Comparison of ENCODE assay signal across 18 cellular contexts in the genomic region with DNA sequence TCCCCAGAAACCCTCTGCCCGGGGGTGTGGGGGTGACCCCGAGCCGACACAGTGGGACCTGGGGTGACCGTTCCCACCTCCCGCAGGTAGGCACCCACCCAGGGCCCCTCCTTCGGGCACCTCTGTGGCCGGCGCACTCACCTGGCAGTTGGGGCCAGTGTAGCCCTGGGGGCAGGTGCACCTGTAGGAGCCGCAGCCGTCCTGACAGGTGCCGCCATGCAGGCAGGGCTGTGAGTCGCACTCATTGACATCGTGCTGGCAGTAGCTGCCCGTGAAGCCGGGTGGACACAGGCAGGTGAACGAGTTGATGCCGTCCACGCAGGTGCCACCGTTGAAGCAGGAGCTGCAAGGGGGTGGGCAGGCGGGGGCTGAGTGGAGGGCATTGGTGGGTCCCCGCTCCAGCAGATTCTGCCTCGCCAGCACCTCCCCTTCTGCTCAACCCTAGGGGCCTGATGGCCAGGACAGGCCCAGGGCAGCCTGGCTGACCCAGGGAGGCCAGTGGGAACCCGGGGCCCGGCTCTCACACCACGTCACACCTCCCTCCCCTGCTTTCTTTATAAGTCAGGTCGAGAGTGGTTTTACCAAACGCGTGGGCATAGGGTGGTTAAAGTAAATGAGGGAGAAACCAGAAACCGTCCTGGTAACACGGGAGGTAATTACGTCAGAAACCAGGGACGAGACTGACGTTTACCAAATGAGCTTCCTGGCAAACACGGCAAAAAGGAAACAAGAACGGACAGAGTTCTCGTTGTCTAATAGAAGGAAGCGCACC. TPM values are rescaled to one million over a fixed set of nuclear protein-coding genes. Genes with fewer than 3 reads are reported as not detected.
A peak's percentile ranks its signal among the peaks of the same experiment; 100 is the strongest.
DNase-seq lines count a peak whose midpoint lies in the region; ATAC-seq and TF ChIP-seq lines count a peak whose summit lies in the region.
"Had no signal": no experiment of that assay in that cellular context is flagged by ENCODE, and none has a peak within 500 bp of the region (broad histone marks: within the 10 kb centered on the region; RNA-seq: fewer than 3 reads in every experiment).

No MANE protein-coding gene starts in this region.

- CTCF ChIA-PET in activated CD4-positive, alpha-beta T cell treated with anti-CD3 and anti-CD28 coated beads for 36 hours (lab: Charles Lee) = interaction anchor here (0.5 kb wide), 1 partner anchor 51 kb away, joined by 3 read pairs; no protein-coding TSS in a partner anchor

- H3K9me3 Mint-ChIP-seq in activated CD4-positive, alpha-beta T cell treated with anti-CD3 and anti-CD28 coated beads for 36 hours (ENCODE audit: low read depth) = no peaks in the 10 kb centered on the region
- no peaks in the 10 kb centered on the region for H3K9me3 Mint-ChIP-seq in activated CD4-positive, alpha-beta T cell treated with anti-CD3 and anti-CD28 coated beads, Interleukin-2, amount 10 ng/mL, durations not matched to agents 24 days and 14 days
- no peaks in the 10 kb centered on the region for H3K9me3 Mint-ChIP-seq in stimulated activated naive CD8-positive, alpha-beta T cell treated with anti-CD3 and anti-CD28 coated beads, Interleukin-15, amount 100 ng/mL, for 72 hours
- H3K9me3 Mint-ChIP-seq: CD14-positive monocyte had no signal

- H3K27ac ChIP-seq in lower lobe of right lung = peak overlapping the region; percentile 89
- H3K27ac ChIP-seq: KMS-11 had no signal

- no peak overlapping the region for H3K4me3 ChIP-seq in lower lobe of right lung

- no peak overlapping the region for H3K4me3 Mint-ChIP-seq in activated CD4-positive, alpha-beta T cell treated with anti-CD3 and anti-CD28 coated beads for 36 hours
- H3K4me3 Mint-ChIP-seq in activated CD4-positive, alpha-beta T cell treated with anti-CD3 and anti-CD28 coated beads, Interleukin-2, amount 10 ng/mL, durations not matched to agents 24 days and 14 days = no peak overlapping the region
- H3K4me3 Mint-ChIP-seq in stimulated activated naive CD8-positive, alpha-beta T cell treated with anti-CD3 and anti-CD28 coated beads, Interleukin-15, amount 100 ng/mL, for 72 hours = no peak overlapping the region
- H3K4me3 Mint-ChIP-seq: CD14-positive monocyte had no signal

- no peak overlapping the region for H3K27ac Mint-ChIP-seq in activated CD4-positive, alpha-beta T cell treated with anti-CD3 and anti-CD28 coated beads for 36 hours
- no peak overlapping the region for H3K27ac Mint-ChIP-seq in activated CD4-positive, alpha-beta T cell treated with anti-CD3 and anti-CD28 coated beads, Interleukin-2, amount 10 ng/mL, durations not matched to agents 24 days and 14 days
- H3K27ac Mint-ChIP-seq in stimulated activated naive CD8-positive, alpha-beta T cell treated with anti-CD3 and anti-CD28 coated beads, Interleukin-15, amount 100 ng/mL, for 72 hours = peak overlapping the region; percentile 19 to 63
- H3K27ac Mint-ChIP-seq: CD14-positive monocyte had no signal

- POLR2A ChIA-PET in activated CD4-positive, alpha-beta T cell treated with anti-CD3 and anti-CD28 coated beads for 36 hours (lab: Charles Lee) = no interaction called here

- peaks cover 100% of the 10 kb centered on the region for H3K36me3 ChIP-seq in lower lobe of right lung

- intact Hi-C loops in activated CD4-positive, alpha-beta T cell treated with anti-CD3 and anti-CD28 coated beads for 36 hours (cut with DNase I, micrococcal nuclease) = no loop called here
- intact Hi-C loops in activated CD4-positive, alpha-beta T cell treated with anti-CD3 and anti-CD28 coated beads, Interleukin-2, amount 10 ng/mL, durations not matched to agents 24 days and 14 days (cut with micrococcal nuclease) = no loop called here
- intact Hi-C loops in lower lobe of right lung (cut with DNase I) = no loop called here

- peaks cover 28% of the 10 kb centered on the region for H3K36me3 Mint-ChIP-seq in activated CD4-positive, alpha-beta T cell treated with anti-CD3 and anti-CD28 coated beads for 36 hours (ENCODE audit: low read depth)
- H3K36me3 Mint-ChIP-seq in activated CD4-positive, alpha-beta T cell treated with anti-CD3 and anti-CD28 coated beads, Interleukin-2, amount 10 ng/mL, durations not matched to agents 24 days and 14 days (ENCODE audit: low read depth) = peaks cover 26% of the 10 kb centered on the region

- H3K27me3 ChIP-seq in lower lobe of right lung (ENCODE audit: low read depth) = no peaks in the 10 kb centered on the region

- no peaks in the 10 kb centered on the region for H3K27me3 Mint-ChIP-seq in activated CD4-positive, alpha-beta T cell treated with anti-CD3 and anti-CD28 coated beads for 36 hours
- no peaks in the 10 kb centered on the region for H3K27me3 Mint-ChIP-seq in activated CD4-positive, alpha-beta T cell treated with anti-CD3 and anti-CD28 coated beads, Interleukin-2, amount 10 ng/mL, durations not matched to agents 24 days and 14 days
- H3K27me3 Mint-ChIP-seq in stimulated activated naive CD8-positive, alpha-beta T cell treated with anti-CD3 and anti-CD28 coated beads, Interleukin-15, amount 100 ng/mL, for 72 hours = no peaks in the 10 kb centered on the region

- no peak for ATAC-seq in activated CD4-positive, alpha-beta T cell treated with anti-CD3 and anti-CD28 coated beads for 36 hours
- no peak for ATAC-seq in stimulated activated naive CD8-positive, alpha-beta T cell treated with anti-CD3 and anti-CD28 coated beads, Interleukin-15, amount 100 ng/mL, for 72 hours
- ATAC-seq in stimulated activated naive CD8-positive, alpha-beta T cell treated with anti-CD3 and anti-CD28 coated beads, Interleukin-15, Interleukin-2, amounts not matched to agents 100 U/mL and 50 U/mL, for 24 hours = no peak
- no peak for ATAC-seq in lower lobe of right lung
- no peak for ATAC-seq in HG03354 (IDR thresholded peaks at IDR 0.05; ENCODE audit: poor library complexity, severe bottlenecking, unreplicated experiment)
- ATAC-seq: HepG2 had no signal

- no peaks in the 10 kb centered on the region for H3K4me1 Mint-ChIP-seq in activated CD4-positive, alpha-beta T cell treated with anti-CD3 and anti-CD28 coated beads for 36 hours
- H3K4me1 Mint-ChIP-seq in activated CD4-positive, alpha-beta T cell treated with anti-CD3 and anti-CD28 coated beads, Interleukin-2, amount 10 ng/mL, durations not matched to agents 24 days and 14 days = no peaks in the 10 kb centered on the region
- no peaks in the 10 kb centered on the region for H3K4me1 Mint-ChIP-seq in stimulated activated naive CD8-positive, alpha-beta T cell treated with anti-CD3 and anti-CD28 coated beads, Interleukin-15, amount 100 ng/mL, for 72 hours
- H3K4me1 Mint-ChIP-seq: CD14-positive monocyte had no signal

- H3K9me3 ChIP-seq in lower lobe of right lung = no peaks in the 10 kb centered on the region
- H3K9me3 ChIP-seq: Caco-2 had no signal

- H3K4me1 ChIP-seq in lower lobe of right lung = peaks cover 30% of the 10 kb centered on the region
- H3K4me1 ChIP-seq: Caco-2 had no signal

- peak; percentile 41 for DNase-seq in activated CD4-positive, alpha-beta T cell treated with anti-CD3 and anti-CD28 coated beads for 36 hours
- DNase-seq in activated CD4-positive, alpha-beta T cell treated with anti-CD3 and anti-CD28 coated beads, Interleukin-2, amount 10 ng/mL, durations not matched to agents 24 days and 14 days = no peak
- DNase-seq in stimulated activated naive CD8-positive, alpha-beta T cell treated with anti-CD3 and anti-CD28 coated beads, Interleukin-15, amount 100 ng/mL, for 72 hours = no peak
- no peak for DNase-seq in stimulated activated naive CD8-positive, alpha-beta T cell treated with anti-CD3 and anti-CD28 coated beads, Interleukin-15, Interleukin-2, amounts not matched to agents 100 U/mL and 50 U/mL, for 24 hours
- DNase-seq in lower lobe of right lung = no peak
- no peak for DNase-seq in SK-N-DZ (ENCODE audit: low spot score)
- no peak for DNase-seq in RPMI8226
- DNase-seq: AML-193; Caco-2; DMS153; NCI-H187; NCI-H526 treated with DMSO at 0.1 percent for 48 hours; NK-92 treated with Interleukin-12 subunit alpha and Interleukin-12 subunit beta, amount 100 ng/mL, for 24 hours; OCI-M1 had no signal

- TF ChIP-seq CTCF in lower lobe of right lung (IDR thresholded peaks at IDR 0.05) = no peak

RNA-seq across cellular contexts. Expression of a gene that starts 26.1 kb away (rescaled TPM):
- 10 to 100 TPM; 62.7 TPM for total RNA-seq in activated CD4-positive, alpha-beta T cell treated with anti-CD3 and anti-CD28 coated beads for 36 hours
- total RNA-seq in activated CD4-positive, alpha-beta T cell treated with anti-CD3 and anti-CD28 coated beads, Interleukin-2, amount 10 ng/mL, durations not matched to agents 24 days and 14 days = 79.2 and 81.2 TPM in 2 replicates
- total RNA-seq in lower lobe of right lung = 66.5 TPM
- 15.0 and 17.1 TPM in 2 replicates for polyA plus RNA-seq in SK-N-DZ (2014; cell fraction: cytosol; rRNA removed)
- 27.2 and 62.2 TPM in 2 replicates for polyA plus RNA-seq in SK-N-DZ (2014; cell fraction: nucleus; rRNA removed)

RNA-seq across cellular contexts. Expression of a gene that starts 36.9 kb away (rescaled TPM):
- total RNA-seq in activated CD4-positive, alpha-beta T cell treated with anti-CD3 and anti-CD28 coated beads for 36 hours = 10 to 100 TPM; 70.0 to 79.4 TPM
- 108 and 113 TPM in 2 replicates for total RNA-seq in activated CD4-positive, alpha-beta T cell treated with anti-CD3 and anti-CD28 coated beads, Interleukin-2, amount 10 ng/mL, durations not matched to agents 24 days and 14 days
- 91.4 TPM for total RNA-seq in lower lobe of right lung
- polyA plus RNA-seq in SK-N-DZ (2014; cell fraction: cytosol; rRNA removed) = 0.20 and 0.44 TPM in 2 replicates
- 0.85 and 12.6 TPM in 2 replicates for polyA plus RNA-seq in SK-N-DZ (2014; cell fraction: nucleus; rRNA removed)

Comparison
In these comparisons a context has a peak if more than half of its experiments do, and no peak if none do; other contexts are left out.
1. H3K27ac Mint-ChIP-seq: peak in stimulated activated naive CD8-positive, alpha-beta T cell treated with anti-CD3 and anti-CD28 coated beads, Interleukin-15, amount 100 ng/mL, for 72 hours (2 of 2); none in activated CD4-positive, alpha-beta T cell treated with anti-CD3 and anti-CD28 coated beads for 36 hours (single experiment) and activated CD4-positive, alpha-beta T cell treated with anti-CD3 and anti-CD28 coated beads, Interleukin-2, amount 10 ng/mL, durations not matched to agents 24 days and 14 days (single experiment).